8 cellular contexts compared by ENCODE assay signal in the genomic region with DNA sequence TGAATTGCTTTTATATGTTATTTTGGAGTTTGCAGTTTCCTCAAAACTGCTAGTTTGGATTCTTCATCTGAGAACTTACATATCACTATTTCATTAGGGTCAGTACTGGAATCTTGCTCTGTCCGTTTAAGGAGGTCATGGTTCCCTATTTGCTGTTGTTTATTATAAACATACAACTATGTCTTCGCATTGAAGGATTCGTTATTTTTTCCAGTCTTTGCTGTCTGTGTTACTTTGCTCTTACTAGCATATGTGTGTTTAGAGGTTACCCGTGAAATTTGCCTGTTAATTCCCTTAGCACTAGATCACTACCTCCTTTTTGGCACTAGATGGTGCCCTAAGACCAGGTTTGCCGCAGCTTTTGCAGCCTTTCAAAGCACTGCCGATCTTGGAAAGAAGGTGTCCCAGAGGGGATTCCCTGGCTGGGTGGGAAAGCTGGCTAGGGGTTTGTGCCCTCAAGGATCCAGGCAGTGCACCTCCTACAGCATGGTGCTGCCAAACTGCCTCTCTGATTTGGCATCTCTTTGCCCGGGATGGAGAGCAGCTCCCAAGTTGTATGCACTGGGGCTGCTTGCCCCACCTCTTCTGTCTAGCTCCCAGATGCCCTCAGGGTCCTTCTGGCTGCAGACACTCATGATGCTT.
A peak's percentile ranks its signal among the peaks of the same experiment; 100 is the strongest.
DNase-seq lines count a peak whose midpoint lies in the region; ATAC-seq and TF ChIP-seq lines count a peak whose summit lies in the region.

No MANE protein-coding gene starts in this region.

- H3K4me1 ChIP-seq in MM.1S (ENCODE audit: low read length) (no peaks in the 10 kb centered on the region), smooth muscle cell (ENCODE audit: low read depth) (no peaks in the 10 kb centered on the region)

- H2AFZ ChIP-seq in MM.1S (ENCODE audit: low read length) (peak overlapping the region; percentile 90), smooth muscle cell (ENCODE audit: low read depth) (peak overlapping the region; percentile 2)

- CTCF ChIA-PET in HEK293T (lab: Yijun Ruan, JAX): interaction anchor here (0.6 to 3.5 kb wide), 6 partner anchors 136 to 546 kb away, joined by 3 to 42 read pairs (median 3); no protein-coding TSS in a partner anchor

- no peaks in the 10 kb centered on the region for H3K27me3 Mint-ChIP-seq in activated naive CD8-positive, alpha-beta T cell treated with anti-CD3 and anti-CD28 coated beads, Interleukin-2, amount 50 U/mL, for 24 hours

- 10% methylated on average over 7 of the region's 7 CpGs for WGBS in smooth muscle cell (ENCODE audit: low lambda C conversion rate)

- peaks cover 7% of the 10 kb centered on the region for H3K4me1 Mint-ChIP-seq in activated naive CD8-positive, alpha-beta T cell treated with anti-CD3 and anti-CD28 coated beads, Interleukin-2, amount 50 U/mL, for 24 hours

- TF ChIP-seq CTCF in GM12875 (IDR thresholded peaks at IDR 0.05; ENCODE audit: borderline replicate concordance, insufficient read depth, low read depth, low read length) (peak; percentile 63; the same call in 1 of the 2 replicates), MM.1S (IDR thresholded peaks at IDR 0.05; ENCODE audit: low read length) (peak; percentile 90), smooth muscle cell (IDR thresholded peaks at IDR 0.05; ENCODE audit: borderline replicate concordance, insufficient read depth, poor library complexity, severe bottlenecking) (peak; percentile 76)

- peaks cover 5% of the 10 kb centered on the region for H3K9me3 Mint-ChIP-seq in activated naive CD8-positive, alpha-beta T cell treated with anti-CD3 and anti-CD28 coated beads, Interleukin-2, amount 50 U/mL, for 24 hours

- no peaks in the 10 kb centered on the region for H3K9me2 ChIP-seq in MM.1S (replicated peaks; ENCODE audit: insufficient read depth, low read length)

- DNase-seq in HEK293T (ENCODE audit: extremely low spot score) (peak; percentile 70), MM.1S (peak; percentile 71), SW480 (ENCODE audit: low spot score) (peak; percentile 68), hepatic stellate cell (ENCODE audit: low spot score) (peak; percentile 22), smooth muscle cell (lab: John Stamatoyannopoulos, UW; ENCODE audit: unreplicated experiment) (no peak), epidermal melanocyte (ENCODE audit: insufficient read length, low spot score) (no peak)
- peak; percentile 55 for DNase-seq in activated naive CD8-positive, alpha-beta T cell treated with anti-CD3 and anti-CD28 coated beads, Interleukin-2, amount 50 U/mL, for 24 hours

- H3F3A ChIP-seq in MM.1S (ENCODE audit: insufficient read depth, low read length) (no peaks in the 10 kb centered on the region), smooth muscle cell (ENCODE audit: low read depth) (peaks cover 9% of the 10 kb centered on the region)

- no peaks in the 10 kb centered on the region for H3K36me3 ChIP-seq in MM.1S (replicated peaks; ENCODE audit: insufficient read depth, low read length)
- H3K36me3 ChIP-seq in smooth muscle cell (ENCODE audit: low read depth): no peaks in the 10 kb centered on the region

- ATAC-seq in activated naive CD8-positive, alpha-beta T cell treated with anti-CD3 and anti-CD28 coated beads, Interleukin-2, amount 50 U/mL, for 24 hours: peak; percentile 86

- POLR2A ChIA-PET in HEK293T (lab: Yijun Ruan, JAX): no interaction called here

- no peaks in the 10 kb centered on the region for H3K79me2 ChIP-seq in MM.1S (ENCODE audit: low read length)
- no peaks in the 10 kb centered on the region for H3K79me2 ChIP-seq in smooth muscle cell (ENCODE audit: low read depth)

- no peaks in the 10 kb centered on the region for H3K36me3 Mint-ChIP-seq in activated naive CD8-positive, alpha-beta T cell treated with anti-CD3 and anti-CD28 coated beads, Interleukin-2, amount 50 U/mL, for 24 hours (ENCODE audit: low read depth)

- no peaks in the 10 kb centered on the region for H3K27me3 ChIP-seq in MM.1S (replicated peaks; ENCODE audit: insufficient read depth, low read length)
- no peaks in the 10 kb centered on the region for H3K27me3 ChIP-seq in smooth muscle cell (ENCODE audit: low read depth)

- H4K20me1 ChIP-seq in MM.1S (ENCODE audit: insufficient read depth, low read length) (no peaks in the 10 kb centered on the region), smooth muscle cell (ENCODE audit: low read depth) (no peaks in the 10 kb centered on the region)

- H3K4me3 ChIP-seq in GM12875 (ENCODE audit: low read depth, low read length) (no peak overlapping the region), MM.1S (ENCODE audit: low read length) (peak overlapping the region; percentile 69), smooth muscle cell (no peak overlapping the region)

- H3K4me2 ChIP-seq in MM.1S (ENCODE audit: low read depth, low read length): peak overlapping the region; percentile 74
- H3K4me2 ChIP-seq in smooth muscle cell: peak overlapping the region; percentile 69

- peak overlapping the region; percentile 21; the same call in 1 of the 2 replicates for H3K9ac ChIP-seq in MM.1S (ENCODE audit: low read length)
- H3K9ac ChIP-seq in smooth muscle cell (ENCODE audit: low read depth): no peak overlapping the region

- peak overlapping the region; percentile 61 for H3K27ac Mint-ChIP-seq in activated naive CD8-positive, alpha-beta T cell treated with anti-CD3 and anti-CD28 coated beads, Interleukin-2, amount 50 U/mL, for 24 hours

- H3K9me3 ChIP-seq in MM.1S (replicated peaks; ENCODE audit: insufficient read depth, low read length): no peaks in the 10 kb centered on the region
- no peaks in the 10 kb centered on the region for H3K9me3 ChIP-seq in smooth muscle cell (replicated peaks; ENCODE audit: low read depth)

- no peak overlapping the region for H3K27ac ChIP-seq in MM.1S (ENCODE audit: low read length)
- H3K27ac ChIP-seq in smooth muscle cell (ENCODE audit: low read depth): no peak overlapping the region

- H3K4me3 Mint-ChIP-seq in activated naive CD8-positive, alpha-beta T cell treated with anti-CD3 and anti-CD28 coated beads, Interleukin-2, amount 50 U/mL, for 24 hours: peak overlapping the region; percentile 76

TF ChIP-seq in HEK293T, 16 proteins besides CTCF, POLR2A, EP300 and RAD21:
- TF ChIP-seq L3MBTL2 (conservative IDR thresholded peaks at IDR 0.05): no peak
- no peak for TF ChIP-seq ARNT (IDR thresholded peaks at IDR 0.05)
- TF ChIP-seq HDGF (IDR thresholded peaks at IDR 0.05; ENCODE audit: borderline replicate concordance): no peak
- no peak for TF ChIP-seq SUZ12 (IDR thresholded peaks at IDR 0.05)
TF ChIP-seq in HEK293T: peak in this region for 0.

Comparison
In these comparisons a context has a peak if more than half of its experiments do, and no peak if none do; other contexts are left out.
1. DNase-seq: peak in HEK293T (single experiment), MM.1S (single experiment), SW480 (single experiment), activated naive CD8-positive, alpha-beta T cell treated with anti-CD3 and anti-CD28 coated beads, Interleukin-2, amount 50 U/mL, for 24 hours (single experiment) and hepatic stellate cell (single experiment); none in smooth muscle cell (single experiment) and epidermal melanocyte (single experiment).
2. Peak in every context shown above with its lines, with median percentiles within 50 percentile points of each other: CTCF ChIP-seq.